In genomic region chr12:123120452-123121166, GRCh38 we compare ENCODE assay signal across 9 cellular contexts. TPM values are rescaled to one million over a fixed set of nuclear protein-coding genes. Genes with fewer than 3 reads are reported as not detected.
A peak's percentile ranks its signal among the peaks of the same experiment; 100 is the strongest.
DNase-seq lines count a peak whose midpoint lies in the region; ATAC-seq, FAIRE-seq and TF ChIP-seq lines count a peak whose summit lies in the region.
"Had no signal": no experiment of that assay in that cellular context is flagged by ENCODE, and none has a peak within 500 bp of the region (broad histone marks: within the 10 kb centered on the region; RNA-seq: fewer than 3 reads in every experiment).

No MANE protein-coding gene starts in this region.

- intact Hi-C loops in dorsolateral prefrontal cortex (cut with DNase I) (no loop called here), upper lobe of right lung (cut with DNase I) (no loop called here)

- H3K4me3 ChIP-seq in A549 (no peak overlapping the region), dorsolateral prefrontal cortex (no peak overlapping the region), suprapubic skin (no peak overlapping the region), upper lobe of right lung (no peak overlapping the region)

- CTCF ChIA-PET in A549 (lab: Yijun Ruan, JAX) = interaction anchor here (1.2 to 2.9 kb wide), 2 partner anchors 77 to 117 kb away, joined by 3 to 13 read pairs; no protein-coding TSS in a partner anchor

- no peak for TF ChIP-seq CTCF in A549 (IDR thresholded peaks at IDR 0.05)
- TF ChIP-seq CTCF in dorsolateral prefrontal cortex (IDR thresholded peaks at IDR 0.05 in 54 of 56, conservative IDR thresholded peaks at IDR 0.05 in 2 of 56; ENCODE audit: low read depth in 1 of 56, partially characterized antibody in 56 of 56) = no peak
- no peak for TF ChIP-seq CTCF in suprapubic skin (IDR thresholded peaks at IDR 0.05)
- TF ChIP-seq CTCF in upper lobe of right lung (IDR thresholded peaks at IDR 0.05) = no peak

- no peak for TF ChIP-seq RAD21 in A549 (conservative IDR thresholded peaks at IDR 0.05 in 1 of 2, IDR thresholded peaks at IDR 0.05 in 1 of 2)

- H3K27me3 ChIP-seq in dorsolateral prefrontal cortex (no peaks in the 10 kb centered on the region), suprapubic skin (no peaks in the 10 kb centered on the region), upper lobe of right lung (no peaks in the 10 kb centered on the region)

- DNase-seq in A549 (ENCODE audit: low read depth in 1 of 2, low spot score in 1 of 2) (no peak), NCI-H510A treated with DMSO at 0.1 percent for 48 hours (lab: John Stamatoyannopoulos, UW) (peak; percentile 90), dorsolateral prefrontal cortex (no peak), suprapubic skin (ENCODE audit: low spot score in 2 of 2) (no peak), upper lobe of right lung (no peak), GM12891 (ENCODE audit: insufficient read length, low spot score) (no peak), urothelium cell line (ENCODE audit: low spot score) (no peak)

- FAIRE-seq in A549 (lab: Jason Lieb, UNC) = no peak
- FAIRE-seq in GM12891 (lab: Jason Lieb, UNC) = no peak
- FAIRE-seq in urothelium cell line (lab: Jason Lieb, UNC) = no peak
- FAIRE-seq: keratinocyte had no signal

- POLR2A ChIA-PET in A549 (lab: Yijun Ruan, JAX) = no interaction called here

- TF ChIP-seq EP300 in A549 (IDR thresholded peaks at IDR 0.05) = no peak
- no peak for TF ChIP-seq EP300 in suprapubic skin (IDR thresholded peaks at IDR 0.05)

- ATAC-seq in A549 (peak; percentile 14 to 24; a peak in 2 of 6 replicates), GM21447 (IDR thresholded peaks at IDR 0.05; ENCODE audit: unreplicated experiment) (peak; percentile 30), upper lobe of right lung (no peak)

- peaks cover 40% of the 10 kb centered on the region for H3K4me1 ChIP-seq in A549
- peaks cover 21% of the 10 kb centered on the region for H3K4me1 ChIP-seq in suprapubic skin
- H3K4me1 ChIP-seq in upper lobe of right lung = peaks cover 17% of the 10 kb centered on the region

- TF ChIP-seq POLR2A in A549 (IDR thresholded peaks at IDR 0.05; ENCODE audit: low read length) = no peak
- no peak for TF ChIP-seq POLR2A in suprapubic skin (IDR thresholded peaks at IDR 0.05)
- TF ChIP-seq POLR2A in GM12891 (IDR thresholded peaks at IDR 0.05; ENCODE audit: low read depth, low read length) = no peak

- H3K9me3 ChIP-seq in A549 (no peaks in the 10 kb centered on the region), suprapubic skin (no peaks in the 10 kb centered on the region), upper lobe of right lung (no peaks in the 10 kb centered on the region)

- H3K4me2 ChIP-seq in A549 = peak overlapping the region; percentile 7; the same call in 1 of the 3 replicates

- WGBS in A549 (ENCODE audit: missing lambda C conversion rate) = 78% methylated on average over 3 of the region's 3 CpGs
- 40% methylated on average over 3 of the region's 3 CpGs for WGBS in suprapubic skin

- H3K27ac ChIP-seq in A549 (peak overlapping the region; percentile 40 to 77; a peak in 3 of 6 replicates), dorsolateral prefrontal cortex (peak overlapping the region in 32 of 59 donors; percentile 2 to 68 (median 37)), suprapubic skin (no peak overlapping the region), upper lobe of right lung (no peak overlapping the region)

- H3K36me3 ChIP-seq in suprapubic skin (no peaks in the 10 kb centered on the region), upper lobe of right lung (no peaks in the 10 kb centered on the region)

TF ChIP-seq in A549, 52 proteins besides CTCF, POLR2A, EP300 and RAD21:
- TF ChIP-seq REST (IDR thresholded peaks at IDR 0.05) (no peak), BHLHE40 (IDR thresholded peaks at IDR 0.05; ENCODE audit: low read depth, low read length) (no peak), MAX (IDR thresholded peaks at IDR 0.05) (no peak)

TF ChIP-seq in GM12891, 5 proteins besides CTCF, POLR2A, EP300 and RAD21:
- no peak for TF ChIP-seq PAX5 (IDR thresholded peaks at IDR 0.05; ENCODE audit: insufficient read depth, low read length, severe bottlenecking)
- no peak for TF ChIP-seq POLR2AphosphoS5 (IDR thresholded peaks at IDR 0.05; ENCODE audit: low read depth, low read length)
- no peak for TF ChIP-seq SPI1 (IDR thresholded peaks at IDR 0.05; ENCODE audit: low read depth, low read length)
- TF ChIP-seq POU2F2 (IDR thresholded peaks at IDR 0.05; ENCODE audit: low read depth, low read length) = no peak
- TF ChIP-seq TAF1 (IDR thresholded peaks at IDR 0.05; ENCODE audit: low read depth, low read length) = no peak

RNA-seq across cellular contexts. Expression of gene PITPNM2, which starts 30.3 kb away (rescaled TPM):
- 2.6 and 4.3 TPM in 2 replicates for polyA plus RNA-seq in A549 (2011; rRNA removed)
- 6.8 and 10.0 TPM in 2 replicates for polyA plus RNA-seq in A549 (2012; cell fraction: cytosol; rRNA removed)
- 28.6 and 38.4 TPM in 2 replicates for polyA plus RNA-seq in A549 (2012; cell fraction: nucleus; rRNA removed)
- polyA plus RNA-seq in A549 (2017; fragmentation: RNase III; extraction: RNeasy Plus Mini Kit Qiagen cat#74134 plus additional on column Dnase treatment) = 10.8 to 14.6 TPM (median 13.6 TPM) in 3 replicates
- 12.0 and 13.5 TPM in 2 replicates for polyA minus RNA-seq in A549 (2011; rRNA and poly(A)+ RNA removed)
- total RNA-seq in dorsolateral prefrontal cortex = 10 to 100 TPM; 20.9 to 89.8 (median 62.6) TPM
- total RNA-seq in suprapubic skin = 10 to 100 TPM in 1 of 4 donors, 1 to 10 TPM in 3; 5.9 to 11.8 (median 6.9) TPM
- total RNA-seq in upper lobe of right lung = 25.9 TPM
- 0.54 TPM for polyA plus RNA-seq in GM12891 (2012; ENCODE audit: low read depth, missing spikeins)

Comparison
In these comparisons a context has a peak if more than half of its experiments do, and no peak if none do; other contexts are left out.
1. H3K27ac ChIP-seq: peak in A549 (2 of 2) and dorsolateral prefrontal cortex (32 of 59); none in suprapubic skin (single experiment) and upper lobe of right lung (single experiment).